Comparison of ENCODE assay signal across 19 cellular contexts in genomic region chr22:49693416-49693815, GRCh38.
"Had no signal": no experiment of that assay in that cellular context is flagged by ENCODE, and none has a peak within 500 bp of the region (broad histone marks: within the 10 kb centered on the region; RNA-seq: fewer than 3 reads in every experiment).

No MANE protein-coding gene starts in this region.

- H3K36me3 Mint-ChIP-seq: activated naive CD4-positive, alpha-beta T cell treated with anti-CD3 and anti-CD28 coated beads, Interleukin-2, amount 50 U/mL, for 72 hours; type B pancreatic cell had no signal

- H3K9me3 ChIP-seq: suprapubic skin had no signal

- H3K9ac ChIP-seq: parathyroid adenoma had no signal

- H3K27ac ChIP-seq: cardiac muscle cell, dorsolateral prefrontal cortex, gastroesophageal sphincter, heart right ventricle, parathyroid adenoma, suprapubic skin had no signal

- H3K27me3 ChIP-seq: cardiac muscle cell had no signal

- H3K9me3 Mint-ChIP-seq: type B pancreatic cell had no signal

- H3K4me1 Mint-ChIP-seq: activated B cell treated with CpG ODN at 0.5 μM for 24 hours had no signal

- H3K4me3 Mint-ChIP-seq: activated B cell treated with CpG ODN at 0.5 μM for 24 hours; activated T-cell treated with anti-CD3 and anti-CD28 coated beads, Interleukin-2, amount 50 U/mL, for 24 hours; stimulated activated naive B cell treated with anti-CD40 and anti-IgM and Interleukin-4, amounts not matched to agents 10 μg/mL and 1 μg/mL and 100 μg/mL, for 72 hours; type B pancreatic cell had no signal

- H3K36me3 ChIP-seq: cardiac muscle cell, gastroesophageal sphincter, heart right ventricle, suprapubic skin had no signal

- ATAC-seq: activated naive CD4-positive, alpha-beta T cell treated with anti-CD3 and anti-CD28 coated beads, Interleukin-2, amount 50 U/mL, for 72 hours; gastroesophageal sphincter; left colon; stimulated activated naive B cell treated with anti-CD40 and anti-IgM and Interleukin-4, amounts not matched to agents 10 μg/mL and 1 μg/mL and 100 μg/mL, for 72 hours had no signal

- DNase-seq: activated B cell treated with CpG ODN at 0.5 μM for 24 hours; activated CD4-positive, alpha-beta T cell treated with anti-CD3 and anti-CD28 coated beads, Interleukin-2, amount 50 U/mL, for 1 hour; activated gamma-delta T cell; activated T-cell treated with anti-CD3 and anti-CD28 coated beads, Interleukin-2, amount 50 U/mL, for 24 hours; dorsolateral prefrontal cortex; erythroblast; heart right ventricle; left colon; stimulated activated CD4-positive, alpha-beta T cell treated with anti-CD3 and anti-CD28 coated beads, Interleukin-12 subunit alpha, Interleukin-12 subunit beta, amount 100 ng/mL, for 4 hours; stimulated activated CD4-positive, alpha-beta T cell treated with anti-CD3 and anti-CD28 coated beads, Interleukin-2, amount 100 ng/mL, for 24 hours; stimulated activated naive B cell treated with anti-CD40 and anti-IgM and Interleukin-4, amounts not matched to agents 10 μg/mL and 1 μg/mL and 100 μg/mL, for 72 hours; SW 1271 had no signal

- H3K4me3 ChIP-seq: cardiac muscle cell, dorsolateral prefrontal cortex, gastroesophageal sphincter, heart right ventricle, suprapubic skin had no signal

- H3K4me1 ChIP-seq: gastroesophageal sphincter, heart right ventricle, parathyroid adenoma, suprapubic skin had no signal

- FAIRE-seq: TTC549 had no signal

- H3K27ac Mint-ChIP-seq: activated B cell treated with CpG ODN at 0.5 μM for 24 hours; activated naive CD4-positive, alpha-beta T cell treated with anti-CD3 and anti-CD28 coated beads, Interleukin-2, amount 50 U/mL, for 72 hours; activated T-cell treated with anti-CD3 and anti-CD28 coated beads, Interleukin-2, amount 50 U/mL, for 24 hours; stimulated activated naive B cell treated with anti-CD40 and anti-IgM and Interleukin-4, amounts not matched to agents 10 μg/mL and 1 μg/mL and 100 μg/mL, for 72 hours; type B pancreatic cell had no signal
